In the genomic region with DNA sequence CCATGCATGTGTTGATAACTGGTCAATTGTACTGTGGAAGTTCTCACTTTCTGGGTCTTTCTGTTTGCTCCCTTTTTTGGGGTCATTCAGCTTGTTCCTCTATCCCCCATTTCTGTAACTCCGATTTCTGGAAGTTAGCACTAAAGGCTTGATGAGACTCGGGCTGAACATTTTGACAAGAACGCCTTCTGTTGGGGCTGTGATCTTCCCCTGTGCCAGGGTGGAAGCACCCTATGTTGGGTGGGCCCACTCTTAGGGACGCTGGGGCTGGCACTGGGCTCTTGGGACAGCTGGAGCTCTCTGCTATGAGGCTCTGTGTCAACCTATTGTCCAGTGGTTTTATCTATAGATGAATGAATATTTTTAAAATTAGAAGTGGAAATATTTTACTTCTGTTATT, we compare ENCODE assay signal across 20 cellular contexts.
DNase-seq lines count a peak whose midpoint lies in the region; ATAC-seq and TF ChIP-seq lines count a peak whose summit lies in the region.
"Had no signal": no experiment of that assay in that cellular context is flagged by ENCODE, and none has a peak within 500 bp of the region (broad histone marks: within the 10 kb centered on the region; RNA-seq: fewer than 3 reads in every experiment).

No MANE protein-coding gene starts in this region.

- no peaks in the 10 kb centered on the region for H3K4me1 Mint-ChIP-seq in CD4-positive, alpha-beta T cell (ENCODE audit: low read depth)
- H3K4me1 Mint-ChIP-seq: CD8-positive, alpha-beta memory T cell had no signal

- no peak overlapping the region for H3K27ac ChIP-seq in Panc1 (ENCODE audit: low read length)
- H3K27ac ChIP-seq in sigmoid colon = no peak overlapping the region
- H3K27ac ChIP-seq in ascending aorta = no peak overlapping the region
- no peak overlapping the region for H3K27ac ChIP-seq in CD4-positive, alpha-beta T cell (ENCODE audit: low read depth, low read length)
- H3K27ac ChIP-seq: A549, BLaER1 had no signal

- no TSS peak for BruUV-seq in Panc1 (replicated peaks; lab: Mats Ljungman, UMichigan)

- peak; percentile 0 for DNase-seq in AG20443 (ENCODE audit: low spot score)
- no peak for DNase-seq in Panc1 (ENCODE audit: low read depth, low spot score)
- DNase-seq in islet precursor cell = peak; percentile 11
- DNase-seq in sigmoid colon = peak; percentile 32
- no peak for DNase-seq in ascending aorta (ENCODE audit: low spot score in 2 of 2)
- DNase-seq in CD4-positive, alpha-beta T cell = no peak
- no peak for DNase-seq in GDM1 (lab: John Stamatoyannopoulos, UW)
- DNase-seq: CD8-positive, alpha-beta memory T cell; DMS79; KG1; NCI-H1105 treated with DMSO at 0.1 percent for 48 hours; NCI-H1694; NCI-H2107; NCI-H510A; NCI-H748 treated with DMSO at 0.1 percent for 48 hours; NK-92 treated with Interleukin-12 subunit alpha and Interleukin-12 subunit beta, amount 100 ng/mL, for 24 hours; Right ventricle myocardium superior had no signal

- H3K36me3 ChIP-seq in Panc1 (ENCODE audit: control insufficient read depth, insufficient read depth, low read length) = no peaks in the 10 kb centered on the region
- no peaks in the 10 kb centered on the region for H3K36me3 ChIP-seq in sigmoid colon
- H3K36me3 ChIP-seq in ascending aorta = no peaks in the 10 kb centered on the region
- H3K36me3 ChIP-seq: BLaER1 had no signal

- H3K27ac Mint-ChIP-seq in CD4-positive, alpha-beta T cell = no peak overlapping the region
- H3K27ac Mint-ChIP-seq: CD8-positive, alpha-beta memory T cell had no signal

- POLR2A ChIA-PET in Panc1 (lab: Charles Lee) = no interaction called here
- POLR2A ChIA-PET in CD4-positive, alpha-beta T cell (lab: Charles Lee) = no interaction called here

- CTCF ChIA-PET in Panc1 (lab: Charles Lee) = interaction anchor here (0.6 kb wide), 1 partner anchor 18 kb away, joined by 3 read pairs; no protein-coding TSS in a partner anchor
- CTCF ChIA-PET in CD4-positive, alpha-beta T cell (lab: Charles Lee) = no interaction called here

- TF ChIP-seq POLR2A in sigmoid colon (IDR thresholded peaks at IDR 0.05) = no peak

- H3K27me3 ChIP-seq in Panc1 (ENCODE audit: control insufficient read depth, insufficient read depth, low read length) (no peaks in the 10 kb centered on the region; the same call in none of the 2 replicates), sigmoid colon (no peaks in the 10 kb centered on the region), ascending aorta (no peaks in the 10 kb centered on the region)
- no peaks in the 10 kb centered on the region for H3K27me3 ChIP-seq in CD4-positive, alpha-beta T cell (ENCODE audit: control insufficient read depth, insufficient read depth, low read length)
- H3K27me3 ChIP-seq: BLaER1 had no signal

- H3K9me3 ChIP-seq in Panc1 (ENCODE audit: control insufficient read depth, insufficient read depth, low read depth, low read length) (no peaks in the 10 kb centered on the region), sigmoid colon (no peaks in the 10 kb centered on the region), ascending aorta (no peaks in the 10 kb centered on the region)
- no peaks in the 10 kb centered on the region for H3K9me3 ChIP-seq in CD4-positive, alpha-beta T cell (ENCODE audit: control insufficient read depth, low read length)
- H3K9me3 ChIP-seq: A549, BLaER1 had no signal

- no peaks in the 10 kb centered on the region for H3K36me3 Mint-ChIP-seq in CD4-positive, alpha-beta T cell (ENCODE audit: low read depth)
- H3K36me3 Mint-ChIP-seq: CD8-positive, alpha-beta memory T cell had no signal

- H3K4me1 ChIP-seq in Panc1 (ENCODE audit: control insufficient read depth, insufficient read depth, low read length) = no peaks in the 10 kb centered on the region
- H3K4me1 ChIP-seq in sigmoid colon = no peaks in the 10 kb centered on the region
- H3K4me1 ChIP-seq in ascending aorta = no peaks in the 10 kb centered on the region
- H3K4me1 ChIP-seq: A549 had no signal

- TF ChIP-seq EP300 in sigmoid colon (IDR thresholded peaks at IDR 0.05) = no peak

- TF ChIP-seq CTCF in Panc1 (IDR thresholded peaks at IDR 0.05) (no peak), sigmoid colon (IDR thresholded peaks at IDR 0.05) (no peak), ascending aorta (IDR thresholded peaks at IDR 0.05) (no peak)
- TF ChIP-seq CTCF in CD4-positive, alpha-beta T cell (IDR thresholded peaks at IDR 0.05) = no peak

- in situ Hi-C loops in Panc1 (cut with HindIII; ENCODE audit: low pct_unique_long_range_greater_than_20kb, low sequenced_read_pairs) = no loop called here

- 84 to 85% methylated on average over 4 of the region's 4 CpGs for WGBS in sigmoid colon, 2 donors

- peaks cover 3% of the 10 kb centered on the region for H3K27me3 Mint-ChIP-seq in CD4-positive, alpha-beta T cell

- H3K4me3 ChIP-seq in Panc1 (ENCODE audit: low read depth in 2 of 2, low read length in 2 of 2) = no peak overlapping the region
- no peak overlapping the region for H3K4me3 ChIP-seq in sigmoid colon
- no peak overlapping the region for H3K4me3 ChIP-seq in ascending aorta
- H3K4me3 ChIP-seq: A549, BLaER1 had no signal

- 0 out of 2 replicates have a peak, but pooled peaks have one; percentile 37 for ATAC-seq in Panc1
- ATAC-seq in CD4-positive, alpha-beta T cell (ENCODE audit: poor library complexity) = no peak
- ATAC-seq: A549, HepG2 had no signal

- intact Hi-C loops in Panc1 (cut with micrococcal nuclease; ENCODE audit: unreplicated experiment) = no loop called here
- intact Hi-C loops in sigmoid colon (cut with DNase I) = no loop called here
- intact Hi-C loops in ascending aorta (cut with DNase I) = no loop called here
- intact Hi-C loops in CD4-positive, alpha-beta T cell (cut with DNase I, micrococcal nuclease) = no loop called here

- no peaks in the 10 kb centered on the region for H3K9me3 Mint-ChIP-seq in CD4-positive, alpha-beta T cell
- H3K9me3 Mint-ChIP-seq: CD8-positive, alpha-beta memory T cell had no signal

- H3K4me3 Mint-ChIP-seq in CD4-positive, alpha-beta T cell = no peak overlapping the region
- H3K4me3 Mint-ChIP-seq: CD8-positive, alpha-beta memory T cell had no signal

Comparison
In these comparisons a context has a peak if more than half of its experiments do, and no peak if none do; other contexts are left out.
1. DNase-seq: peak in AG20443 (single experiment), islet precursor cell (single experiment) and sigmoid colon (single experiment); none in Panc1 (single experiment), ascending aorta (0 of 2), CD4-positive, alpha-beta T cell (0 of 10) and GDM1 (single experiment).